Comparison of ENCODE assay signal across 8 cellular contexts in genomic region chr14:45400509-45400908, GRCh38.
"Had no signal": no experiment of that assay in that cellular context is flagged by ENCODE, and none has a peak within 500 bp of the region (broad histone marks: within the 10 kb centered on the region; RNA-seq: fewer than 3 reads in every experiment).

No MANE protein-coding gene starts in this region.

- H3K36me3 Mint-ChIP-seq: IgD-negative memory B cell had no signal

- DNase-seq: GM23248, HFFc6, KBM-7 had no signal

- H3K4me3 Mint-ChIP-seq: HFFc6, IgD-negative memory B cell had no signal

- H3K9me3 ChIP-seq: HAP-1 had no signal

- H3K36me3 ChIP-seq: HAP-1 had no signal

- H2AFZ ChIP-seq: GM23248 had no signal

- H3K27me3 Mint-ChIP-seq: IgD-negative memory B cell had no signal

- H3K9ac ChIP-seq: GM23248, KMS-11 had no signal

- H3K4me3 ChIP-seq: GM23248, HAP-1 had no signal

- H3K4me2 ChIP-seq: KMS-11 had no signal

- ATAC-seq: HCT116, HepG2 had no signal

- H3K4me1 ChIP-seq: HAP-1 had no signal

- H3K27ac Mint-ChIP-seq: HFFc6, IgD-negative memory B cell had no signal

- H3K27ac ChIP-seq: GM23248, KMS-11 had no signal
